8 cellular contexts compared by ENCODE assay signal in the genomic region with DNA sequence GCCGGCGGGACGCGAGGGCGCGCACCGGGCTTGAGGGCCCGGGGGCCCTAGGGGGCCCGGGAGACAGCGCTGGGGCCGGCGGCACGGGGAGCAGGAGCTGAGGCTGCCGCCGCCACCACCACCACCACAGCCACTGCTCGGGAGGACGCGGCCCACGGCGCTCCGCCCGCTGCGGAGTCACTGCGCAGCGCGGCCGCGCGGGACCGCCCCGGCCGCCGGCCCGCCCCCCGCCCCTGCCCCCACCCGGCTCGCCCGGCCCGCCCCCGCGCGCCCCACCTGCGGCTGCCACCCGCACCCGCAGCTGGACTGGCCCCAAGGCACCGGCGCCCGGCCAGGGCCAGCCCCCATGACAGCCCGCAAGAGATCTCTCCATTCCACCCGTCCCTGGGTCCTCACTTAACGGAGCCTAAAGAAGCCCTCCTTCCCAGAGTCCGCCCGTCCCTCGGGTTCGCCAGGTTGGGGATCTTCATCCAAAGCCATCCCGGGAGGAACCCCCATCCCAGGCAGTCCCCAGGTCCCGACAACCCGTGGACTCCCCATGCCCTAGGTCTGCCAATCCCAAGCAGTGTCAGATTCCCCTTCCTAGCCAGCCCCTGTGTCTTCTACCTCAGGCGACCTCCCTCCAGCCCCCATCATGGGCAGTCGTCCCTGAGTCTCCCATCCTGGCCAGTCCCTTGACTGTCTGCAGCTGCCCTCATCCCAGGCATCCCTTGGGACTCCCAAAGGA. TPM values are rescaled to one million over a fixed set of nuclear protein-coding genes. Genes with fewer than 3 reads are reported as not detected.
DNase-seq lines count a peak whose midpoint lies in the region; ATAC-seq, FAIRE-seq and TF ChIP-seq lines count a peak whose summit lies in the region.

No MANE protein-coding gene starts in this region.

- H3K4me3 ChIP-seq in OCI-LY3 (ENCODE audit: low read length) (peak overlapping the region; percentile 77), H1 (ENCODE audit: extremely low read depth in 1 of 4, insufficient read depth in 2 of 4, low read depth in 3 of 4, low read length in 4 of 4) (peak overlapping the region; percentile 37 to 69 (median 54))

- no peak overlapping the region; the same call in 1 of the 2 replicates for H3K18ac ChIP-seq in H1 (ENCODE audit: extremely low read depth, low read length)

- no peak overlapping the region; the same call in 1 of the 2 replicates for H2BK20ac ChIP-seq in H1 (ENCODE audit: low read length)

- no peak overlapping the region for H2AK5ac ChIP-seq in H1 (ENCODE audit: low read depth, low read length)

- no peak overlapping the region for H3K56ac ChIP-seq in H1 (replicated peaks; ENCODE audit: insufficient read length, low read depth, low read length)

- peak; percentile 39 for ATAC-seq in CD4-positive, alpha-beta T cell (ENCODE audit: poor library complexity)
- peak; percentile 40 to 48 for ATAC-seq in naive B cell (ENCODE audit: low read depth in 2 of 2)
- no peak for ATAC-seq in HG03378 (IDR thresholded peaks at IDR 0.05; ENCODE audit: unreplicated experiment)

- no peak overlapping the region for H3K23ac ChIP-seq in H1 (ENCODE audit: insufficient read length)

- no peaks in the 10 kb centered on the region for H4K20me1 ChIP-seq in OCI-LY3 (ENCODE audit: insufficient read depth, low read length)
- H4K20me1 ChIP-seq in H1 (replicated peaks in 1 of 2; ENCODE audit: control insufficient read depth in 1 of 2, insufficient read depth in 2 of 2, low read length in 2 of 2), result no peaks in the 10 kb centered on the region

- no peak overlapping the region for H3K14ac ChIP-seq in H1 (ENCODE audit: insufficient read length)

- 0 out of 2 replicates have a peak overlapping the region, but pooled peaks have one; percentile 27 for H2BK12ac ChIP-seq in H1 (ENCODE audit: low read depth, low read length)

- H3K27me3 ChIP-seq in CD4-positive, alpha-beta T cell (ENCODE audit: control insufficient read depth, insufficient read depth, low read length), result peaks cover 75% of the 10 kb centered on the region
- H3K27me3 ChIP-seq in OCI-LY3 (ENCODE audit: low read depth, low read length) (peaks cover 53% of the 10 kb centered on the region), H1 (replicated peaks in 1 of 4; ENCODE audit: control insufficient read depth in 3 of 4, extremely low read depth in 1 of 4, insufficient read depth in 3 of 4, low read length in 3 of 4) (peaks cover 1 to 29% (median 16%) of the 10 kb centered on the region in 4 experiments; a peak in 6 of 7 replicates)

- H3K4me1 ChIP-seq in OCI-LY3 (ENCODE audit: low read length), result peaks cover 18% of the 10 kb centered on the region
- peaks cover 4 to 24% (median 9%) of the 10 kb centered on the region in 4 experiments for H3K4me1 ChIP-seq in H1 (replicated peaks in 1 of 4; ENCODE audit: control insufficient read depth in 3 of 4, insufficient read depth in 4 of 4, low read length in 3 of 4)

- H3K9ac ChIP-seq in OCI-LY3 (ENCODE audit: low read length), result peak overlapping the region; percentile 24; the same call in 1 of the 2 replicates
- H3K9ac ChIP-seq in H1 (replicated peaks in 1 of 4; ENCODE audit: extremely low read depth in 1 of 4, low read depth in 3 of 4, low read length in 3 of 4), result no peak overlapping the region

- peaks cover 13% of the 10 kb centered on the region; the same call in 1 of the 2 replicates for H3K23me2 ChIP-seq in H1 (ENCODE audit: low read depth, low read length)

- H3K79me2 ChIP-seq in OCI-LY3 (ENCODE audit: low read length) (no peaks in the 10 kb centered on the region), H1 (ENCODE audit: control insufficient read depth in 1 of 2, insufficient read depth in 2 of 2, low read length in 2 of 2) (peaks cover 5 to 35% of the 10 kb centered on the region in 2 experiments; a peak in 3 of 4 replicates)

- H3K4me1 Mint-ChIP-seq in CD4-positive, alpha-beta T cell (ENCODE audit: low read depth), result peaks cover 13% of the 10 kb centered on the region
- H3K4me1 Mint-ChIP-seq in naive B cell, result peaks cover 19 to 31% (median 21%) of the 10 kb centered on the region in 3 donors

- peak; percentile 70 for FAIRE-seq in H1 (lab: Jason Lieb, UNC)

- DNase-seq in CD4-positive, alpha-beta T cell, result peak in 1 of 10 experiments; percentile 19
- no peak for DNase-seq in H1 (ENCODE audit: low read depth in 1 of 2, low spot score in 2 of 2)
- no peak for DNase-seq in naive B cell
- no peak for DNase-seq in stimulated activated CD8-positive, alpha-beta memory T cell treated with anti-CD3 and anti-CD28 coated beads, Interleukin-4, amount 100 ng/mL, for 48 hours
- no peak for DNase-seq in activated gamma-delta T cell (lab: John Stamatoyannopoulos, UW)
- DNase-seq in NCI-H2196 treated with DMSO at 0.1 percent for 48 hours (lab: John Stamatoyannopoulos, UW; ENCODE audit: unreplicated experiment), result no peak

- no peak for TF ChIP-seq POLR2A in H1 (IDR thresholded peaks at IDR 0.05; ENCODE audit: control extremely low read depth in 1 of 2, low read depth in 2 of 2, low read length in 2 of 2)

- H2AFZ ChIP-seq in OCI-LY3 (ENCODE audit: low read depth, low read length) (no peak overlapping the region), H1 (ENCODE audit: low read length) (no peak overlapping the region; the same call in 1 of the 2 replicates)

- H2BK15ac ChIP-seq in H1 (ENCODE audit: low read length), result no peak overlapping the region

- H3K4me2 ChIP-seq in OCI-LY3 (ENCODE audit: low read length), result peak overlapping the region; percentile 79
- H3K4me2 ChIP-seq in H1 (ENCODE audit: insufficient read depth in 1 of 2, low read depth in 2 of 2, low read length in 2 of 2), result peak overlapping the region; percentile 84 to 87

- no peaks in the 10 kb centered on the region for H3K79me1 ChIP-seq in H1 (ENCODE audit: low read depth, low read length)

- H3K9me3 Mint-ChIP-seq in CD4-positive, alpha-beta T cell, result no peaks in the 10 kb centered on the region
- peaks cover 0 to 8% (median 3%) of the 10 kb centered on the region in 7 donors for H3K9me3 Mint-ChIP-seq in naive B cell

- H3K27ac Mint-ChIP-seq in CD4-positive, alpha-beta T cell, result no peak overlapping the region
- H3K27ac Mint-ChIP-seq in naive B cell, result peak overlapping the region in 3 of 6 donors; percentile 8 to 35 (median 23)

- no peak overlapping the region for H3K27ac ChIP-seq in CD4-positive, alpha-beta T cell (ENCODE audit: low read depth, low read length)
- H3K27ac ChIP-seq in OCI-LY3 (ENCODE audit: low read length) (no peak overlapping the region), H1 (ENCODE audit: low read depth, low read length) (no peak overlapping the region)

- no peak overlapping the region for H3K4ac ChIP-seq in H1 (replicated peaks; ENCODE audit: insufficient read length, low read depth, low read length)

- H4K8ac ChIP-seq in H1 (ENCODE audit: extremely low read depth, insufficient read depth, low read length), result no peak overlapping the region

- no peaks in the 10 kb centered on the region for H3K36me3 ChIP-seq in OCI-LY3 (replicated peaks; ENCODE audit: low read depth, low read length)
- H3K36me3 ChIP-seq in H1 (ENCODE audit: control insufficient read depth in 2 of 4, insufficient read depth in 4 of 4, low read length in 3 of 4), result no peaks in the 10 kb centered on the region

- no peak overlapping the region for H4K91ac ChIP-seq in H1 (replicated peaks; ENCODE audit: insufficient read length, low read length)

- peak overlapping the region; percentile 64 for H2BK120ac ChIP-seq in H1 (replicated peaks; ENCODE audit: low read depth, low read length)

- H3K36me3 Mint-ChIP-seq in CD4-positive, alpha-beta T cell (ENCODE audit: low read depth), result no peaks in the 10 kb centered on the region
- H3K36me3 Mint-ChIP-seq in naive B cell, result peaks cover 4 to 25% of the 10 kb centered on the region in 2 donors

- peak overlapping the region; percentile 35; the same call in 1 of the 2 replicates for H2BK5ac ChIP-seq in H1 (ENCODE audit: low read depth, low read length)

- TF ChIP-seq CTCF in CD4-positive, alpha-beta T cell (IDR thresholded peaks at IDR 0.05), result no peak
- TF ChIP-seq CTCF in OCI-LY3 (IDR thresholded peaks at IDR 0.05; ENCODE audit: low read depth, low read length) (no peak), H1 (IDR thresholded peaks at IDR 0.05; ENCODE audit: control extremely low read depth in 1 of 3, insufficient read depth in 1 of 3, low read depth in 1 of 3, low read length in 3 of 3) (no peak)

- POLR2A ChIA-PET in CD4-positive, alpha-beta T cell (lab: Charles Lee), result interaction anchor here (0.8 kb wide), 1 partner anchor 100 kb away, joined by 3 read pairs; no protein-coding TSS in a partner anchor
- POLR2A ChIA-PET in H1 (lab: Charles Lee; ENCODE audit: partially characterized antibody), result no interaction called here

- no peak for TF ChIP-seq EP300 in H1 (IDR thresholded peaks at IDR 0.05; ENCODE audit: borderline replicate concordance in 1 of 2, low read depth in 2 of 2, low read length in 2 of 2)

- H4K5ac ChIP-seq in H1 (ENCODE audit: insufficient read length, low read depth, low read length), result no peak overlapping the region

- intact Hi-C loops in CD4-positive, alpha-beta T cell (cut with DNase I, micrococcal nuclease), result no loop called here

- peak overlapping the region; percentile 86 for H3K4me3 Mint-ChIP-seq in CD4-positive, alpha-beta T cell
- H3K4me3 Mint-ChIP-seq in naive B cell, result peak overlapping the region; percentile 62 to 90 (median 80)

- H3K9me3 ChIP-seq in CD4-positive, alpha-beta T cell (ENCODE audit: control insufficient read depth, low read length), result no peaks in the 10 kb centered on the region
- H3K9me3 ChIP-seq in OCI-LY3 (ENCODE audit: insufficient read depth, low read length) (no peaks in the 10 kb centered on the region), H1 (ENCODE audit: insufficient read depth in 2 of 2, low read depth in 1 of 2, low read length in 1 of 2) (no peaks in the 10 kb centered on the region)

- peaks cover 68% of the 10 kb centered on the region for H3K27me3 Mint-ChIP-seq in CD4-positive, alpha-beta T cell
- H3K27me3 Mint-ChIP-seq in naive B cell, result peaks cover 60 to 85% (median 66%) of the 10 kb centered on the region in 3 donors

- CTCF ChIA-PET in CD4-positive, alpha-beta T cell (lab: Charles Lee), result no interaction called here
- CTCF ChIA-PET in H1 (lab: Charles Lee; ENCODE audit: partially characterized antibody), result interaction anchor here (0.7 to 5.0 kb wide), 7 partner anchors 8 to 155 kb away, joined by 3 to 78 read pairs (median 6); no protein-coding TSS in a partner anchor

- no peak for TF ChIP-seq RAD21 in H1 (IDR thresholded peaks at IDR 0.05 in 1 of 2, conservative IDR thresholded peaks at IDR 0.05 in 1 of 2; ENCODE audit: low read depth in 2 of 2, low read length in 2 of 2)

- WGBS in H1 (ENCODE audit: extremely low coverage in 1 of 2, insufficient coverage in 1 of 2, insufficient read length in 1 of 2, insufficient replicate concordance in 2 of 2, low coverage in 1 of 2, low lambda C conversion rate in 2 of 2, missing lambda C conversion rate in 1 of 2), 2 experiments, result 0% methylated on average over 2 of the region's 60 CpGs; no CpG with 5 or more reads in 1 of the 2 experiments

RNA-seq across cellular contexts. Expression of a gene that starts 40.0 kb away (rescaled TPM):
- 1 to 10 TPM in 1 of 2 experiments, under 1 TPM in 1; 0.85 to 2.2 TPM for total RNA-seq in CD4-positive, alpha-beta T cell
- total RNA-seq in H1 (2021; fragmentation: NEBNext Ultra II Directional; extraction: Animal tissue kit (Norgen Biotek cat#: 25700)), result 48.5 and 54.9 TPM in 2 replicates
- 6.1 and 11.6 TPM in 2 replicates for polyA plus RNA-seq in H1 (2011; rRNA removed)
- 5.7 TPM for polyA plus RNA-seq in H1 (2011; cell fraction: cytosol; rRNA removed)
- 35.1 TPM for polyA plus RNA-seq in H1 (2011; cell fraction: nucleus; rRNA removed)
- polyA plus RNA-seq in H1 (2012, experiment 1 of 2), result 15.3 to 18.0 TPM (median 16.2 TPM) in 4 replicates
- 9.0 TPM for polyA plus RNA-seq in H1 (2012, experiment 2 of 2)
- polyA plus RNA-seq in H1 (2013, experiment 1 of 2), result 29.9 TPM
- polyA plus RNA-seq in H1 (2013, experiment 2 of 2), result 31.2 TPM
- polyA minus RNA-seq in H1 (2011; rRNA and poly(A)+ RNA removed), result 8.6 and 14.4 TPM in 2 replicates
- polyA minus RNA-seq in H1 (2011; cell fraction: cytosol; rRNA and poly(A)+ RNA removed), result 8.1 TPM
- polyA minus RNA-seq in H1 (2011; cell fraction: nucleus; rRNA and poly(A)+ RNA removed), result 13.4 TPM
- polyA plus RNA-seq in naive B cell (ENCODE audit: low read depth in 6 of 6), result 1 to 10 TPM in 2 of 6 donors, under 1 TPM in 3, not detected in 1; 0.49 to 2.2 (median 0.89) TPM

Comparison
In these comparisons a context has a peak if more than half of its experiments do, and no peak if none do; other contexts are left out.
1. RNA of a gene that starts 40.0 kb away (total RNA-seq): 48.5 to 54.9 TPM in H1; 0.85 to 2.2 TPM in CD4-positive, alpha-beta T cell; every median in the first group is over 10 times any median in the second.